17 cellular contexts compared by ENCODE assay signal in the genomic region with DNA sequence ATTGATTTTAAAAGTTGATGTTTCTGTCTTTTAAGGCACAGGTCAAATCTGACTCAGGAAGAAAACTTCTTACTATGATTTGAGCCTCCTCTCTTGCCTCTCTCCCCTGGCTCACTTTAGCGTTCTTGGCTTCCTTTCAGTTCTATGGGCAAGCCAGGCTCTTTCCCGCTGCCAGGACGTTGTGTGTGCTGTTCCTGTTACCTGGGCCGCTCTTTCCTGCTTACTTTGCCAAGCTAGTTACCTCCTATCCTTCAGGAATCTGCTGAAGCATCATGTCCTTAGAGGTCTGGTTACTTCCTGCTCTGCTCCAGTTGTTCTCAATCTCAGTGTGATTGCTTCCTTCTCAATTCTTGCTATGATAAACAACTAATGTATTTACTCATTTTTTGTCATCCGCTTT.
DNase-seq lines count a peak whose midpoint lies in the region; ATAC-seq, FAIRE-seq and TF ChIP-seq lines count a peak whose summit lies in the region.
"Had no signal": no experiment of that assay in that cellular context is flagged by ENCODE, and none has a peak within 500 bp of the region (broad histone marks: within the 10 kb centered on the region; RNA-seq: fewer than 3 reads in every experiment).

No MANE protein-coding gene starts in this region.

- peak overlapping the region; percentile 54 for H3K27ac Mint-ChIP-seq in activated T-cell treated with anti-CD3 and anti-CD28 coated beads, Interleukin-2, amount 50 U/mL, for 72 hours
- no peak overlapping the region for H3K27ac Mint-ChIP-seq in activated T-cell treated with anti-CD3 and anti-CD28 coated beads, Interleukin-2, amount 50 U/mL, for 24 hours
- H3K27ac Mint-ChIP-seq in neural progenitor cell: no peak overlapping the region
- H3K27ac Mint-ChIP-seq: CD4-positive, alpha-beta memory T cell had no signal

- H2AK5ac ChIP-seq in H1 (ENCODE audit: low read depth, low read length): no peak overlapping the region

- H3K9ac ChIP-seq in H1 (replicated peaks in 1 of 4; ENCODE audit: extremely low read depth in 1 of 4, low read depth in 3 of 4, low read length in 3 of 4) (no peak overlapping the region), neural progenitor cell (no peak overlapping the region)
- H3K9ac ChIP-seq: SK-N-SH had no signal

- no peak overlapping the region for H3K4me3 Mint-ChIP-seq in activated T-cell treated with anti-CD3 and anti-CD28 coated beads, Interleukin-2, amount 50 U/mL, for 72 hours
- no peak overlapping the region for H3K4me3 Mint-ChIP-seq in activated T-cell treated with anti-CD3 and anti-CD28 coated beads, Interleukin-2, amount 50 U/mL, for 24 hours
- H3K4me3 Mint-ChIP-seq in neural progenitor cell: no peak overlapping the region
- H3K4me3 Mint-ChIP-seq: CD4-positive, alpha-beta memory T cell had no signal

- CTCF ChIA-PET in H1 (lab: Charles Lee; ENCODE audit: partially characterized antibody): interaction anchor here (2.0 kb wide), 1 partner anchor 11 kb away, joined by 9 read pairs; no protein-coding TSS in a partner anchor

- H3K36me3 ChIP-seq in H1 (ENCODE audit: control insufficient read depth in 2 of 4, insufficient read depth in 4 of 4, low read length in 3 of 4): no peaks in the 10 kb centered on the region
- H3K36me3 ChIP-seq in neural progenitor cell: no peaks in the 10 kb centered on the region

- TF ChIP-seq RAD21 in H1 (IDR thresholded peaks at IDR 0.05 in 1 of 2, conservative IDR thresholded peaks at IDR 0.05 in 1 of 2; ENCODE audit: low read depth in 2 of 2, low read length in 2 of 2): no peak

- H3K9me3 ChIP-seq in H1 (ENCODE audit: insufficient read depth in 2 of 2, low read depth in 1 of 2, low read length in 1 of 2) (no peaks in the 10 kb centered on the region; a peak in 1 of 4 replicates), neural progenitor cell (ENCODE audit: low read depth) (no peaks in the 10 kb centered on the region)
- H3K9me3 ChIP-seq: SK-N-SH had no signal

- WGBS in H1 (ENCODE audit: extremely low coverage in 1 of 2, insufficient coverage in 1 of 2, insufficient read length in 1 of 2, insufficient replicate concordance in 2 of 2, low coverage in 1 of 2, low lambda C conversion rate in 2 of 2, missing lambda C conversion rate in 1 of 2), 2 experiments: 74% methylated on average over 5 of the region's 5 CpGs; no CpG with 5 or more reads in 1 of the 2 experiments

- no peak overlapping the region for H3K4ac ChIP-seq in H1 (replicated peaks; ENCODE audit: insufficient read length, low read depth, low read length)

- no peak overlapping the region for H3K14ac ChIP-seq in H1 (ENCODE audit: insufficient read length)

- no peak overlapping the region for H4K91ac ChIP-seq in H1 (replicated peaks; ENCODE audit: insufficient read length, low read length)

- H3K27me3 Mint-ChIP-seq in activated T-cell treated with anti-CD3 and anti-CD28 coated beads, Interleukin-2, amount 50 U/mL, for 72 hours (ENCODE audit: low read depth): no peaks in the 10 kb centered on the region
- no peaks in the 10 kb centered on the region for H3K27me3 Mint-ChIP-seq in activated T-cell treated with anti-CD3 and anti-CD28 coated beads, Interleukin-2, amount 50 U/mL, for 24 hours
- no peaks in the 10 kb centered on the region for H3K27me3 Mint-ChIP-seq in neural progenitor cell (ENCODE audit: insufficient read depth, low read depth)
- H3K27me3 Mint-ChIP-seq: CD4-positive, alpha-beta memory T cell had no signal

- H2BK120ac ChIP-seq in H1 (replicated peaks; ENCODE audit: low read depth, low read length): peak overlapping the region; percentile 45

- H3K27ac ChIP-seq in H1 (ENCODE audit: low read depth, low read length) (no peak overlapping the region), neural progenitor cell (no peak overlapping the region)

- 0 out of 2 replicates have a peak overlapping the region, but pooled peaks have one; percentile 68 for H2BK12ac ChIP-seq in H1 (ENCODE audit: low read depth, low read length)

- H3K23ac ChIP-seq in H1 (ENCODE audit: insufficient read length): no peak overlapping the region

- POLR2A ChIA-PET in H1 (lab: Charles Lee; ENCODE audit: partially characterized antibody): no interaction called here

- no peak overlapping the region for H4K5ac ChIP-seq in H1 (ENCODE audit: insufficient read length, low read depth, low read length)

- no peaks in the 10 kb centered on the region for H3K79me1 ChIP-seq in H1 (ENCODE audit: low read depth, low read length)

- H4K20me1 ChIP-seq in H1 (replicated peaks in 1 of 2; ENCODE audit: control insufficient read depth in 1 of 2, insufficient read depth in 2 of 2, low read length in 2 of 2): no peaks in the 10 kb centered on the region
- no peaks in the 10 kb centered on the region for H4K20me1 ChIP-seq in neural progenitor cell (ENCODE audit: low read depth)

- H3K4me2 ChIP-seq in H1 (ENCODE audit: insufficient read depth in 1 of 2, low read depth in 2 of 2, low read length in 2 of 2) (no peak overlapping the region), neural progenitor cell (no peak overlapping the region)
- H3K4me2 ChIP-seq: SK-N-SH had no signal

- peak; percentile 52 for FAIRE-seq in H1 (lab: Jason Lieb, UNC)

- H3K18ac ChIP-seq in H1 (ENCODE audit: extremely low read depth, low read length): peak overlapping the region; percentile 52; the same call in 1 of the 2 replicates

- H4K8ac ChIP-seq in H1 (ENCODE audit: extremely low read depth, insufficient read depth, low read length): no peak overlapping the region

- no peak for DNase-seq in activated T-cell treated with anti-CD3 and anti-CD28 coated beads, Interleukin-2, amount 50 U/mL, for 72 hours
- DNase-seq in activated T-cell treated with anti-CD3 and anti-CD28 coated beads, Interleukin-2, amount 50 U/mL, for 24 hours: no peak
- DNase-seq in H1 (ENCODE audit: low read depth in 1 of 2, low spot score in 2 of 2) (no peak), neural progenitor cell (ENCODE audit: low spot score) (no peak), NCI-H187 (lab: John Stamatoyannopoulos, UW) (no peak), GM03348 (ENCODE audit: low spot score) (no peak), NCI-H345 treated with DMSO at 0.1 percent for 48 hours (lab: John Stamatoyannopoulos, UW; ENCODE audit: unreplicated experiment) (no peak)
- DNase-seq: CD4-positive, alpha-beta memory T cell; HCEC 1CT; KBM-7; NCI-H1436; NCI-H2107; NCI-H226; NCI-H526; SHP77; SK-N-SH had no signal

- ATAC-seq in activated T-cell treated with anti-CD3 and anti-CD28 coated beads, Interleukin-2, amount 50 U/mL, for 72 hours (replicated peaks in 1 of 2): no peak
- ATAC-seq in HG03139 (IDR thresholded peaks at IDR 0.05; ENCODE audit: unreplicated experiment): no peak

- H3K27me3 ChIP-seq in H1 (replicated peaks in 1 of 4; ENCODE audit: control insufficient read depth in 3 of 4, extremely low read depth in 1 of 4, insufficient read depth in 3 of 4, low read length in 3 of 4) (no peaks in the 10 kb centered on the region), neural progenitor cell (no peaks in the 10 kb centered on the region)

- H3K4me1 ChIP-seq in H1 (replicated peaks in 1 of 4; ENCODE audit: control insufficient read depth in 3 of 4, insufficient read depth in 4 of 4, low read length in 3 of 4) (peaks cover 0 to 8% (median 2%) of the 10 kb centered on the region in 4 experiments; a peak in 4 of 7 replicates), neural progenitor cell (peaks cover 18% of the 10 kb centered on the region)

- H2BK5ac ChIP-seq in H1 (ENCODE audit: low read depth, low read length): 0 out of 2 replicates have a peak overlapping the region, but pooled peaks have one; percentile 66

- TF ChIP-seq CTCF in H1 (IDR thresholded peaks at IDR 0.05; ENCODE audit: control extremely low read depth in 1 of 3, insufficient read depth in 1 of 3, low read depth in 1 of 3, low read length in 3 of 3): no peak
- TF ChIP-seq CTCF in neural progenitor cell (IDR thresholded peaks at IDR 0.05): no peak

- TF ChIP-seq EP300 in H1 (IDR thresholded peaks at IDR 0.05; ENCODE audit: borderline replicate concordance in 1 of 2, low read depth in 2 of 2, low read length in 2 of 2): no peak

- no peaks in the 10 kb centered on the region for H3F3A ChIP-seq in neural progenitor cell (ENCODE audit: low read depth)

- no peaks in the 10 kb centered on the region; the same call in 1 of the 2 replicates for H3K23me2 ChIP-seq in H1 (ENCODE audit: low read depth, low read length)

- H3K79me2 ChIP-seq in H1 (ENCODE audit: control insufficient read depth in 1 of 2, insufficient read depth in 2 of 2, low read length in 2 of 2): no peaks in the 10 kb centered on the region
- H3K79me2 ChIP-seq in neural progenitor cell (ENCODE audit: low read depth): no peaks in the 10 kb centered on the region

- H3K4me3 ChIP-seq in H1 (ENCODE audit: extremely low read depth in 1 of 4, insufficient read depth in 2 of 4, low read depth in 3 of 4, low read length in 4 of 4): no peak overlapping the region
- H3K4me3 ChIP-seq in neural progenitor cell: no peak overlapping the region

- peak overlapping the region; percentile 15; the same call in 1 of the 2 replicates for H2BK20ac ChIP-seq in H1 (ENCODE audit: low read length)

- peaks cover 0 to 2% of the 10 kb centered on the region in 2 donors for H3K36me3 Mint-ChIP-seq in activated T-cell treated with anti-CD3 and anti-CD28 coated beads, Interleukin-2, amount 50 U/mL, for 72 hours (ENCODE audit: insufficient read depth in 2 of 2)
- H3K36me3 Mint-ChIP-seq in activated T-cell treated with anti-CD3 and anti-CD28 coated beads, Interleukin-2, amount 50 U/mL, for 24 hours (ENCODE audit: low read depth): no peaks in the 10 kb centered on the region
- peaks cover 1% of the 10 kb centered on the region for H3K36me3 Mint-ChIP-seq in neural progenitor cell
- H3K36me3 Mint-ChIP-seq: CD4-positive, alpha-beta memory T cell had no signal

- H3K4me1 Mint-ChIP-seq in activated T-cell treated with anti-CD3 and anti-CD28 coated beads, Interleukin-2, amount 50 U/mL, for 72 hours (ENCODE audit: low read depth): no peaks in the 10 kb centered on the region
- H3K4me1 Mint-ChIP-seq in activated T-cell treated with anti-CD3 and anti-CD28 coated beads, Interleukin-2, amount 50 U/mL, for 24 hours (ENCODE audit: low read depth): no peaks in the 10 kb centered on the region
- H3K4me1 Mint-ChIP-seq in neural progenitor cell: peaks cover 14% of the 10 kb centered on the region
- H3K4me1 Mint-ChIP-seq: CD4-positive, alpha-beta memory T cell had no signal

- H2BK15ac ChIP-seq in H1 (ENCODE audit: low read length): 0 out of 2 replicates have a peak overlapping the region, but pooled peaks have one; percentile 12

- peaks cover 9% of the 10 kb centered on the region in 2 donors for H3K9me3 Mint-ChIP-seq in activated T-cell treated with anti-CD3 and anti-CD28 coated beads, Interleukin-2, amount 50 U/mL, for 72 hours
- peaks cover 10% of the 10 kb centered on the region for H3K9me3 Mint-ChIP-seq in activated T-cell treated with anti-CD3 and anti-CD28 coated beads, Interleukin-2, amount 50 U/mL, for 24 hours
- no peaks in the 10 kb centered on the region for H3K9me3 Mint-ChIP-seq in neural progenitor cell

- H3K56ac ChIP-seq in H1 (replicated peaks; ENCODE audit: insufficient read length, low read depth, low read length): no peak overlapping the region

- H2AFZ ChIP-seq in H1 (ENCODE audit: low read length) (no peak overlapping the region), neural progenitor cell (replicated peaks) (peak overlapping the region; percentile 58)

- no peak for TF ChIP-seq POLR2A in H1 (IDR thresholded peaks at IDR 0.05; ENCODE audit: control extremely low read depth in 1 of 2, low read depth in 2 of 2, low read length in 2 of 2)

TF ChIP-seq in H1, 55 proteins besides CTCF, POLR2A, EP300 and RAD21 (continues in another document):
- no peak for TF ChIP-seq TBP (IDR thresholded peaks at IDR 0.05; ENCODE audit: low read depth, low read length)
